1 cellular context compared by ENCODE assay signal in the genomic region with DNA sequence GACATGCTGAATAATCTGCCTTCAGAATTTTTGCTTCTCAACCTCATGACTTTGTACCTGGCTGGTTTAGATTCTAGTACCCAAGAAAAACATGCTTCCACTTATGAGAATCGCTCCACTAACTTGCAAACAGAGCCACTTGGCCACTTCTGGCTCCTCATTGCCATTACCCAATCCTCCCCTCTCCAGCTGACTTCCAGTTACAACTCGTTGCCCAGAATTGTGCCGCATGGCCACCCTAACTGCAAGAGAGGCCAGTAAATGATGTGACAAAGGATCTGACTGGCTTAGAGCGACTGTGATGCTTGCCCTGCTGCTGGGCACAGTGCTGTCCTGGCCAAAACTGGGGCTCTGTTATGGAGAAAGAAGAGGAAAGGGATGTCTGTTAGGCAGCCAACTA.
TF ChIP-seq lines count a peak whose summit lies in the region.

No MANE protein-coding gene starts in this region.

TF ChIP-seq in K562, 482 proteins besides CTCF, POLR2A, EP300 and RAD21:
- TF ChIP-seq NCOR1 (IDR thresholded peaks at IDR 0.05), result no peak
